ENCODE assay signal across 18 cellular contexts in the genomic region with DNA sequence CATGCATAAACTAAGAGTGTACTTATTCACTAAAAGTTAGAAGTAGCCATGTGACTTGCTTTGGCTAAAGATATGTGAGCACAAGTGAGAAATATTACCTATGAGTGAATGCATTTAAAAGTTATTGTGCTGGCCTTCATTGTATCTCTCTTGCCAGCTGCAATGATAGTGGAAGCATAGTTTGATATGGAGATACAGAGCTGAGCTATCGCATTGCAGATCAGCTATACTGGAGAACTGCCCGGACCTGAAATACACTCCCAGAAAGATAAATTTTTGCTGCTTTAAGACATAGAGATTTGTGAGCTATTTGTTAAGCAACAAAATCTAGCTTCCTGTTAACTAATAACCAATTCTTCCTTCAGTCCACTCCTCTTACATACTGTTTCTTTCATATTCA.
DNase-seq lines count a peak whose midpoint lies in the region; ATAC-seq and TF ChIP-seq lines count a peak whose summit lies in the region.
"Had no signal": no experiment of that assay in that cellular context is flagged by ENCODE, and none has a peak within 500 bp of the region (broad histone marks: within the 10 kb centered on the region; RNA-seq: fewer than 3 reads in every experiment).

No MANE protein-coding gene starts in this region.

- no peaks in the 10 kb centered on the region for H3K36me3 ChIP-seq in HAP-1 (replicated peaks)
- H3K36me3 ChIP-seq: BE2C had no signal

- H3K4me1 ChIP-seq in HAP-1: no peaks in the 10 kb centered on the region
- H3K4me1 ChIP-seq: BE2C had no signal

- in situ Hi-C loops in HAP-1 (cut with MboI; ENCODE audit: low sequenced_read_pairs): no loop called here

- H3K27ac Mint-ChIP-seq in stimulated activated memory B cell treated with anti-CD40 and anti-IgM and Interleukin-4, amounts not matched to agents 10 μg/mL and 1 μg/mL and 100 μg/mL, for 72 hours: no peak overlapping the region
- no peak overlapping the region for H3K27ac Mint-ChIP-seq in activated T-helper 1 cell treated with anti-CD3 and anti-CD28 coated beads, Interleukin-12 subunit alpha, Interleukin-12 subunit beta, Interleukin-2, Interleukin-4 antibody, amounts not matched to agents 30 ng/mL and 10 ng/mL and 1 ng/mL, durations not matched to agents 14 hours and 24 hours and 36 hours
- H3K27ac Mint-ChIP-seq: CD4-positive, CD25-positive, alpha-beta regulatory T cell; CD8-positive, alpha-beta memory T cell; GM23338; HFFc6; IgD-negative memory B cell had no signal

- DNase-seq in LNCaP clone FGC (ENCODE audit: low read depth) (peak; percentile 10), iris pigment epithelial cell (ENCODE audit: low read depth) (peak; percentile 43), HAP-1 (ENCODE audit: low spot score in 2 of 2) (no peak), left ventricle myocardium superior (no peak)
- DNase-seq in activated T-helper 1 cell treated with anti-CD3 and anti-CD28 coated beads, Interleukin-12 subunit alpha, Interleukin-12 subunit beta, Interleukin-2, Interleukin-4 antibody, amounts not matched to agents 30 ng/mL and 10 ng/mL and 1 ng/mL, durations not matched to agents 14 hours and 24 hours and 36 hours (ENCODE audit: low spot score): no peak
- DNase-seq: ACHN; BE2C; C1 segment of cervical spinal cord; CD4-positive, CD25-positive, alpha-beta regulatory T cell; CD8-positive, alpha-beta memory T cell; COR-L47; HFFc6 had no signal

- no peaks in the 10 kb centered on the region for H3K36me3 Mint-ChIP-seq in stimulated activated memory B cell treated with anti-CD40 and anti-IgM and Interleukin-4, amounts not matched to agents 10 μg/mL and 1 μg/mL and 100 μg/mL, for 72 hours
- H3K36me3 Mint-ChIP-seq in activated T-helper 1 cell treated with anti-CD3 and anti-CD28 coated beads, Interleukin-12 subunit alpha, Interleukin-12 subunit beta, Interleukin-2, Interleukin-4 antibody, amounts not matched to agents 30 ng/mL and 10 ng/mL and 1 ng/mL, durations not matched to agents 14 hours and 24 hours and 36 hours (ENCODE audit: low read depth): no peaks in the 10 kb centered on the region
- H3K36me3 Mint-ChIP-seq: CD4-positive, CD25-positive, alpha-beta regulatory T cell; CD8-positive, alpha-beta memory T cell had no signal

- peak overlapping the region; percentile 18 for H3K27ac ChIP-seq in VCaP

- no peaks in the 10 kb centered on the region for H3K4me1 Mint-ChIP-seq in stimulated activated memory B cell treated with anti-CD40 and anti-IgM and Interleukin-4, amounts not matched to agents 10 μg/mL and 1 μg/mL and 100 μg/mL, for 72 hours
- H3K4me1 Mint-ChIP-seq in activated T-helper 1 cell treated with anti-CD3 and anti-CD28 coated beads, Interleukin-12 subunit alpha, Interleukin-12 subunit beta, Interleukin-2, Interleukin-4 antibody, amounts not matched to agents 30 ng/mL and 10 ng/mL and 1 ng/mL, durations not matched to agents 14 hours and 24 hours and 36 hours (ENCODE audit: low read depth): no peaks in the 10 kb centered on the region
- H3K4me1 Mint-ChIP-seq: CD4-positive, CD25-positive, alpha-beta regulatory T cell; CD8-positive, alpha-beta memory T cell; IgD-negative memory B cell had no signal

- H3K27me3 ChIP-seq in HAP-1 (ENCODE audit: low read depth): peaks cover 5% of the 10 kb centered on the region; the same call in 1 of the 2 replicates
- H3K27me3 ChIP-seq: BE2C had no signal

- intact Hi-C loops in activated T-helper 1 cell treated with anti-CD3 and anti-CD28 coated beads, Interleukin-12 subunit alpha, Interleukin-12 subunit beta, Interleukin-2, Interleukin-4 antibody, amounts not matched to agents 30 ng/mL and 10 ng/mL and 1 ng/mL, durations not matched to agents 14 hours and 24 hours and 36 hours (cut with micrococcal nuclease): no loop called here
- intact Hi-C loops in left ventricle myocardium superior (cut with micrococcal nuclease): no loop called here

- TF ChIP-seq CTCF in LNCaP clone FGC (IDR thresholded peaks at IDR 0.05; ENCODE audit: control insufficient read depth, extremely low read depth, insufficient read depth) (no peak), VCaP (conservative IDR thresholded peaks at IDR 0.05) (no peak)

- peaks cover 3% of the 10 kb centered on the region for H3K9me3 Mint-ChIP-seq in stimulated activated memory B cell treated with anti-CD40 and anti-IgM and Interleukin-4, amounts not matched to agents 10 μg/mL and 1 μg/mL and 100 μg/mL, for 72 hours
- no peaks in the 10 kb centered on the region for H3K9me3 Mint-ChIP-seq in activated T-helper 1 cell treated with anti-CD3 and anti-CD28 coated beads, Interleukin-12 subunit alpha, Interleukin-12 subunit beta, Interleukin-2, Interleukin-4 antibody, amounts not matched to agents 30 ng/mL and 10 ng/mL and 1 ng/mL, durations not matched to agents 14 hours and 24 hours and 36 hours
- H3K9me3 Mint-ChIP-seq: GM23338 had no signal

- no peaks in the 10 kb centered on the region for H3K9me3 ChIP-seq in HAP-1
- H3K9me3 ChIP-seq: BE2C had no signal

- no peak overlapping the region for H3K4me3 ChIP-seq in LNCaP clone FGC (ENCODE audit: low read depth, low read length)
- no peak overlapping the region for H3K4me3 ChIP-seq in HAP-1
- H3K4me3 ChIP-seq: GM23338 had no signal

- H3K27me3 Mint-ChIP-seq in stimulated activated memory B cell treated with anti-CD40 and anti-IgM and Interleukin-4, amounts not matched to agents 10 μg/mL and 1 μg/mL and 100 μg/mL, for 72 hours: no peaks in the 10 kb centered on the region
- H3K27me3 Mint-ChIP-seq in activated T-helper 1 cell treated with anti-CD3 and anti-CD28 coated beads, Interleukin-12 subunit alpha, Interleukin-12 subunit beta, Interleukin-2, Interleukin-4 antibody, amounts not matched to agents 30 ng/mL and 10 ng/mL and 1 ng/mL, durations not matched to agents 14 hours and 24 hours and 36 hours (ENCODE audit: insufficient read depth): no peaks in the 10 kb centered on the region
- H3K27me3 Mint-ChIP-seq: CD4-positive, CD25-positive, alpha-beta regulatory T cell; CD8-positive, alpha-beta memory T cell; IgD-negative memory B cell had no signal

- no peak overlapping the region for H3K4me3 Mint-ChIP-seq in stimulated activated memory B cell treated with anti-CD40 and anti-IgM and Interleukin-4, amounts not matched to agents 10 μg/mL and 1 μg/mL and 100 μg/mL, for 72 hours
- no peak overlapping the region for H3K4me3 Mint-ChIP-seq in activated T-helper 1 cell treated with anti-CD3 and anti-CD28 coated beads, Interleukin-12 subunit alpha, Interleukin-12 subunit beta, Interleukin-2, Interleukin-4 antibody, amounts not matched to agents 30 ng/mL and 10 ng/mL and 1 ng/mL, durations not matched to agents 14 hours and 24 hours and 36 hours
- H3K4me3 Mint-ChIP-seq: CD4-positive, CD25-positive, alpha-beta regulatory T cell; CD8-positive, alpha-beta memory T cell; GM23338; HFFc6; IgD-negative memory B cell had no signal

- peak; percentile 5 for ATAC-seq in stimulated activated memory B cell treated with anti-CD40 and anti-IgM and Interleukin-4, amounts not matched to agents 10 μg/mL and 1 μg/mL and 100 μg/mL, for 72 hours
- no peak for ATAC-seq in left ventricle myocardium superior
- ATAC-seq: GM23338, HCT116, HepG2 had no signal

Comparison
In these comparisons a context has a peak if more than half of its experiments do, and no peak if none do; other contexts are left out.
1. DNase-seq: peak in LNCaP clone FGC (single experiment) and iris pigment epithelial cell (single experiment); none in activated T-helper 1 cell treated with anti-CD3 and anti-CD28 coated beads, Interleukin-12 subunit alpha, Interleukin-12 subunit beta, Interleukin-2, Interleukin-4 antibody, amounts not matched to agents 30 ng/mL and 10 ng/mL and 1 ng/mL, durations not matched to agents 14 hours and 24 hours and 36 hours (single experiment), HAP-1 (0 of 2) and left ventricle myocardium superior (single experiment).